In the genomic region with DNA sequence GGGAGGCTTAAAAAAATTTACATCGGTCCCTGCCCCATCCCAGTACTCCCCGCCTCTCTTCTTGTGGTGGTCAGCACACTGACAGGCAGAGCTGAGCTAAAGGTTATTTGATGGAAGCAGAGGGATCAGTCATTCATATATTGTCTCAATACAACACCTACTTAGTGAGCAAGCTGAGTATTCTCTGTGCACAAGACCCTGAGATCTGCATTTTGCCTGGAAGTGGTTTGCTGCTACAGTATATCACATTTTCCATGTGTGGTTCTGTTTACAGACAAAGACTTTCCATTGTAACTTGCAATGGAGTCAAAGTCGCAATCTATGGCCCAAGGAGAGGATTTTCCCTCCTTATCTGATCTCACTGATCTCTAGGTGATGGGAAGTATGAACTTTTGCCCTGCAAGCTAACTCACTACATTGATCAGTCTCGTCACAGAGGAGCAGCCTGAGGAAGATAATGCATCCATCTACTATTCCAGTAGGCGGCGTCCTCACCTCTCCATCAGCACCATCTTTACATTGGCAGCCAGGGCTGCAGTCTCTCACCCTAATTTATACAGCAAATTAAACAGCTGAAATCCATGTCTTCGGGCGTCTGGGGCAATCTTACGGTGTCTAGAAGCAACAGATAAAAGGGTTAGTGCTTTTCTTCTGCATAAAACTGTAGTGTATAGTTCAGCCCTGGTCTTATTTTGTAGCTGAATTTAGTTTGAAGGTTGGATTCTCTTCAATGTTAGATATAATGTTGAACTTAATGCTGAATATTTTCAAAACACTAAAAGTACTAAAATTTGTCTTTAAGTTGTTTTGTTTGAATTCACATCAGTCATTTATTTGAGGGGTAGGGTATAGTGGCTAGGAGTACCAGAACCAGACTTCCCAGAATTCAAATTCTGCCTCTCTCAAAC, we compare ENCODE assay signal across 8 cellular contexts. TPM values are rescaled to one million over a fixed set of nuclear protein-coding genes. Genes with fewer than 3 reads are reported as not detected.
DNase-seq lines count a peak whose midpoint lies in the region; ATAC-seq lines count a peak whose summit lies in the region.

No MANE protein-coding gene starts in this region.

- H3K4me3 Mint-ChIP-seq in CD4-positive, CD25-positive, alpha-beta regulatory T cell: peak overlapping the region in 2 of 4 donors; percentile 27 to 95

- peaks cover 14 to 52% (median 32%) of the 10 kb centered on the region in 4 donors for H3K4me1 Mint-ChIP-seq in CD4-positive, CD25-positive, alpha-beta regulatory T cell

- H3K36me3 ChIP-seq in CD4-positive, CD25-positive, alpha-beta regulatory T cell (ENCODE audit: control insufficient read depth, insufficient read depth, low read length): no peaks in the 10 kb centered on the region

- peaks cover 23% of the 10 kb centered on the region for H3K4me1 ChIP-seq in CD4-positive, CD25-positive, alpha-beta regulatory T cell (ENCODE audit: control insufficient read depth, insufficient read depth, low read length, poor library complexity, severe bottlenecking)

- peak; percentile 47 to 85 (median 74) for DNase-seq in CD4-positive, CD25-positive, alpha-beta regulatory T cell
- peak; percentile 68 for DNase-seq in NCI-H2227 (lab: John Stamatoyannopoulos, UW; ENCODE audit: unreplicated experiment)
- peak; percentile 46 to 51 for DNase-seq in activated CD4-positive, alpha-beta T cell treated with anti-CD3 and anti-CD28 coated beads for 24 hours (ENCODE audit: low read depth in 2 of 2)
- DNase-seq in ecto neural progenitor cell (ENCODE audit: low spot score): peak; percentile 71
- peak; percentile 72 for DNase-seq in mucosa of gallbladder (ENCODE audit: low spot score)
- peak; percentile 75 for DNase-seq in superior temporal gyrus (ENCODE audit: extremely low spot score)

- peaks cover 4% of the 10 kb centered on the region for H3K36me3 Mint-ChIP-seq in CD4-positive, CD25-positive, alpha-beta regulatory T cell

- peaks cover 6% of the 10 kb centered on the region for H3K27me3 Mint-ChIP-seq in CD4-positive, CD25-positive, alpha-beta regulatory T cell

- no peaks in the 10 kb centered on the region for H3K27me3 ChIP-seq in CD4-positive, CD25-positive, alpha-beta regulatory T cell (ENCODE audit: control insufficient read depth, insufficient read depth, low read length)

- no peak overlapping the region for H3K4me3 ChIP-seq in CD4-positive, CD25-positive, alpha-beta regulatory T cell (ENCODE audit: low read depth, low read length)

- H3K9me3 Mint-ChIP-seq in CD4-positive, CD25-positive, alpha-beta regulatory T cell: no peaks in the 10 kb centered on the region

- ATAC-seq in CD4-positive, CD25-positive, alpha-beta regulatory T cell (ENCODE audit: low read depth in 2 of 2): peak; percentile 78 to 80
- ATAC-seq in GM19023 (IDR thresholded peaks at IDR 0.05; ENCODE audit: unreplicated experiment) (peak; percentile 48), HG03196 (IDR thresholded peaks at IDR 0.05; ENCODE audit: unreplicated experiment) (peak; percentile 52)

- no peaks in the 10 kb centered on the region for H3K9me3 ChIP-seq in CD4-positive, CD25-positive, alpha-beta regulatory T cell (ENCODE audit: control insufficient read depth in 2 of 2, low read length in 2 of 2)

- peak overlapping the region in 1 of 3 donors; percentile 10 for H3K27ac Mint-ChIP-seq in CD4-positive, CD25-positive, alpha-beta regulatory T cell

- H3K27ac ChIP-seq in CD4-positive, CD25-positive, alpha-beta regulatory T cell (ENCODE audit: insufficient read depth, low read length, poor library complexity, severe bottlenecking): no peak overlapping the region

RNA-seq across cellular contexts. Expression of a gene that starts 3.2 kb away (rescaled TPM):
- 58.3 TPM for total RNA-seq in CD4-positive, CD25-positive, alpha-beta regulatory T cell
- polyA plus RNA-seq in CD4-positive, CD25-positive, alpha-beta regulatory T cell: 10 to 100 TPM; 34.4 to 41.7 (median 38.3) TPM
- 18.5 TPM for total RNA-seq in mucosa of gallbladder
